ENCODE assay signal across 8 cellular contexts in genomic region chr12:22687677-22688076, GRCh38.
DNase-seq lines count a peak whose midpoint lies in the region; ATAC-seq and TF ChIP-seq lines count a peak whose summit lies in the region.

No MANE protein-coding gene starts in this region.

- ATAC-seq in GM21786 (IDR thresholded peaks at IDR 0.05; ENCODE audit: unreplicated experiment) = peak; percentile 68
- ATAC-seq in effector memory CD8-positive, alpha-beta T cell (replicated peaks) = peak; percentile 82
- ATAC-seq in naive thymus-derived CD8-positive, alpha-beta T cell = no peak

- POLR2A ChIA-PET in naive thymus-derived CD8-positive, alpha-beta T cell (lab: Charles Lee) = no interaction called here

- H3K27ac Mint-ChIP-seq in effector memory CD8-positive, alpha-beta T cell = no peak overlapping the region
- peak overlapping the region in 1 of 10 donors; percentile 3 for H3K27ac Mint-ChIP-seq in naive thymus-derived CD8-positive, alpha-beta T cell

- H3K4me1 ChIP-seq in tibial artery = peaks cover 0 to 34% (median 11%) of the 10 kb centered on the region in 4 donors

- peak; percentile 37 for DNase-seq in GM13976 (ENCODE audit: low spot score)
- peak; percentile 66 for DNase-seq in M059J (ENCODE audit: low read depth)
- DNase-seq in effector memory CD8-positive, alpha-beta T cell = no peak
- DNase-seq in tibial artery = no peak
- no peak for DNase-seq in stimulated activated CD4-positive, alpha-beta T cell treated with anti-CD3 and anti-CD28 coated beads, Interleukin-2, amount 100 ng/mL, for 24 hours
- DNase-seq in NCI-H1930 (lab: John Stamatoyannopoulos, UW) = no peak
- DNase-seq in naive thymus-derived CD8-positive, alpha-beta T cell = no peak

- in situ Hi-C loops in GM13976 (cut with MboI; ENCODE audit: low sequenced_read_pairs, unreplicated experiment) = no loop called here

- no peak overlapping the region for H3K4me3 ChIP-seq in tibial artery

- TF ChIP-seq CTCF in GM13976 (IDR thresholded peaks at IDR 0.05; ENCODE audit: borderline replicate concordance, control extremely low read depth, extremely low read depth, insufficient read depth, missing control alignments) = no peak
- no peak for TF ChIP-seq CTCF in tibial artery (IDR thresholded peaks at IDR 0.05)

- H3K27me3 Mint-ChIP-seq in effector memory CD8-positive, alpha-beta T cell = no peaks in the 10 kb centered on the region
- no peaks in the 10 kb centered on the region for H3K27me3 Mint-ChIP-seq in naive thymus-derived CD8-positive, alpha-beta T cell

- peaks cover 4% of the 10 kb centered on the region for H3K36me3 Mint-ChIP-seq in effector memory CD8-positive, alpha-beta T cell (ENCODE audit: insufficient read depth)
- H3K36me3 Mint-ChIP-seq in naive thymus-derived CD8-positive, alpha-beta T cell = peaks cover 0 to 33% (median 4%) of the 10 kb centered on the region in 3 donors

- H3K4me3 Mint-ChIP-seq in effector memory CD8-positive, alpha-beta T cell = no peak overlapping the region
- no peak overlapping the region for H3K4me3 Mint-ChIP-seq in naive thymus-derived CD8-positive, alpha-beta T cell

- intact Hi-C loops in tibial artery (cut with DNase I; ENCODE audit: low total_unique reads) = no loop called here

- no peaks in the 10 kb centered on the region for H3K9me3 Mint-ChIP-seq in effector memory CD8-positive, alpha-beta T cell
- H3K9me3 Mint-ChIP-seq in naive thymus-derived CD8-positive, alpha-beta T cell = peaks cover 0 to 6% (median 0%) of the 10 kb centered on the region in 9 donors

- no peaks in the 10 kb centered on the region for H3K36me3 ChIP-seq in tibial artery

- no peaks in the 10 kb centered on the region for H3K27me3 ChIP-seq in tibial artery

- H3K27ac ChIP-seq in tibial artery = peak overlapping the region; percentile 34 to 36

- H3K4me1 Mint-ChIP-seq in effector memory CD8-positive, alpha-beta T cell (ENCODE audit: low read depth in 2 of 2) = peaks cover 12 to 26% of the 10 kb centered on the region in 2 donors
- H3K4me1 Mint-ChIP-seq in naive thymus-derived CD8-positive, alpha-beta T cell = peaks cover 11 to 42% (median 21%) of the 10 kb centered on the region in 4 donors

- H3K9me3 ChIP-seq in tibial artery = no peaks in the 10 kb centered on the region

Comparison
In these comparisons a context has a peak if more than half of its experiments do, and no peak if none do; other contexts are left out.
1. DNase-seq: peak in GM13976 (single experiment) and M059J (single experiment); none in effector memory CD8-positive, alpha-beta T cell (0 of 3), tibial artery (0 of 2), stimulated activated CD4-positive, alpha-beta T cell treated with anti-CD3 and anti-CD28 coated beads, Interleukin-2, amount 100 ng/mL, for 24 hours (0 of 2), NCI-H1930 (0 of 2) and naive thymus-derived CD8-positive, alpha-beta T cell (0 of 10).
2. ATAC-seq: peak in GM21786 (single experiment) and effector memory CD8-positive, alpha-beta T cell (single experiment); none in naive thymus-derived CD8-positive, alpha-beta T cell (0 of 2).